In the genomic region with DNA sequence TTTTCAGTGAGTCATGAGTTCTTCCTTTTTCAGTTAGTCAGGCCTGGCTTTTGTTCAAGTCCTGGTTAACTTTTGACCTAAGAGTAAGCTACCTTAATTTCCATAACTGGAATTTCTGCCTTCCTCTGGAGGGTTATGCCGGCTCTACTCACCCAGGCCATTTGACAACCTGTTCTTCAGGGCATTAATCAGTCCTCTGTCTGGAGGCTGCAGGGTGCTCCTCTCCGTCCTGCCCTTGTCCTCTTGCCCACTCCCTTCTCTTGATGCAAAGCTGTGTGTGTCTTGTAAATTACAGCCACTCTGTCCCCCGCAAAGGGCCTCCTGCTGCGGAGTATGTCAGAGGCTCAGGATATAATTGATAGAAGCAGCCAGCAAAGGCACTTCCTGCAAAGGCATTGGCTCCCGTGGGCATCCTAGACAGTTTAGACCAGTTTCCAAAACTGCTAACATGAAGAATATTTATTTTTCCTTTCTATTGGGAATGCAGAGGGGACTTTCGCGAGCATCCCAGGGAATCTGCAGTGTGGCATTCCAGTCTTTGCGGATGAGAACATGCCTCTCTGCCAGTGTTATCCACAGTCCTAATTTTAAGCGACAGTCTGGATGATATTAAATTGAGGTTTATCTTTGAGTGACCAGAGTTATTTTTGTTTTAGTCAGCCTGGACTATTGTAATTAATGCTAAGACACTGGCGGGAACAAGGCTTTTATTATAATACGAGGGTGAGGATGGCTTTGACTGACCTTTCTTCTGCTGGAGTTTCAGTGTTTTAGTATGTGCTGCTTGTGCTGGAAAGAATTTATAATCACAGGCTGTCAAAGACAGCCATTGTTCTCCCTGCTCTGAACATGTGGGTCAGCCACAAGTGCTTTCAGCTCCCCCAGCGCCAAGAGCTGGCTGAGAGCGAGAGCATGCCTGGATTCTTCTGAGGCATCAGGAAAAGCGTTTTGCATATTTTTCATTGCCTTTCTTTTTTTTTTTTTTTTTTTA, we compare ENCODE assay signal across 8 cellular contexts.
A peak's percentile ranks its signal among the peaks of the same experiment; 100 is the strongest.
DNase-seq lines count a peak whose midpoint lies in the region; ATAC-seq and TF ChIP-seq lines count a peak whose summit lies in the region.

No MANE protein-coding gene starts in this region.

- H3K27ac ChIP-seq in cardiac muscle cell = no peak overlapping the region

- H3K4me1 Mint-ChIP-seq in stimulated activated naive CD8-positive, alpha-beta T cell treated with anti-CD3 and anti-CD28 coated beads, Interleukin-15, amount 100 ng/mL, for 72 hours = no peaks in the 10 kb centered on the region

- no peaks in the 10 kb centered on the region for H3K9me3 Mint-ChIP-seq in stimulated activated naive CD8-positive, alpha-beta T cell treated with anti-CD3 and anti-CD28 coated beads, Interleukin-15, amount 100 ng/mL, for 72 hours

- no peak for ATAC-seq in HG03457 (IDR thresholded peaks at IDR 0.05; ENCODE audit: unreplicated experiment)
- no peak for ATAC-seq in stimulated activated naive CD8-positive, alpha-beta T cell treated with anti-CD3 and anti-CD28 coated beads, Interleukin-15, amount 100 ng/mL, for 72 hours

- DNase-seq in ELR (ENCODE audit: low read depth) (peak; percentile 36), SK-N-DZ (ENCODE audit: low spot score) (peak; percentile 21), cardiac muscle cell (ENCODE audit: low read depth in 1 of 2, low spot score in 1 of 2) (peak; percentile 63 to 68), posterior cingulate gyrus (peak; percentile 72 to 96 (median 78)), CD1c-positive myeloid dendritic cell (ENCODE audit: extremely low spot score) (no peak)
- DNase-seq in activated CD4-positive, alpha-beta T cell treated with anti-CD3 and anti-CD28 coated beads, Interleukin-2, amount 50 U/mL, for 1 hour = no peak
- no peak for DNase-seq in stimulated activated naive CD8-positive, alpha-beta T cell treated with anti-CD3 and anti-CD28 coated beads, Interleukin-15, amount 100 ng/mL, for 72 hours

- no peak for TF ChIP-seq CTCF in cardiac muscle cell (IDR thresholded peaks at IDR 0.05; ENCODE audit: low read depth, low read length)

- H3K27ac Mint-ChIP-seq in stimulated activated naive CD8-positive, alpha-beta T cell treated with anti-CD3 and anti-CD28 coated beads, Interleukin-15, amount 100 ng/mL, for 72 hours = peak overlapping the region in 1 of 2 donors; percentile 55

- H3K36me3 ChIP-seq in cardiac muscle cell = no peaks in the 10 kb centered on the region

- H3K27me3 Mint-ChIP-seq in stimulated activated naive CD8-positive, alpha-beta T cell treated with anti-CD3 and anti-CD28 coated beads, Interleukin-15, amount 100 ng/mL, for 72 hours = peaks cover 7% of the 10 kb centered on the region

- H3K4me3 Mint-ChIP-seq in stimulated activated naive CD8-positive, alpha-beta T cell treated with anti-CD3 and anti-CD28 coated beads, Interleukin-15, amount 100 ng/mL, for 72 hours = no peak overlapping the region

- H3K27me3 ChIP-seq in cardiac muscle cell = peaks cover 47% of the 10 kb centered on the region

- H3K4me3 ChIP-seq in cardiac muscle cell = no peak overlapping the region

- H3K4me1 ChIP-seq in cardiac muscle cell (ENCODE audit: low read depth) = peaks cover 11% of the 10 kb centered on the region

- no peaks in the 10 kb centered on the region for H3K9me3 ChIP-seq in cardiac muscle cell (ENCODE audit: low read depth)

- intact Hi-C loops in posterior cingulate gyrus (cut with DNase I) = loop anchor here (1.0 to 2.0 kb wide), 2 partner anchors 247 to 251 kb away; no protein-coding TSS in a partner anchor

Comparison
In these comparisons a context has a peak if more than half of its experiments do, and no peak if none do; other contexts are left out.
1. DNase-seq: peak in ELR (single experiment), SK-N-DZ (single experiment), cardiac muscle cell (2 of 2) and posterior cingulate gyrus (10 of 10); none in CD1c-positive myeloid dendritic cell (single experiment), activated CD4-positive, alpha-beta T cell treated with anti-CD3 and anti-CD28 coated beads, Interleukin-2, amount 50 U/mL, for 1 hour (single experiment) and stimulated activated naive CD8-positive, alpha-beta T cell treated with anti-CD3 and anti-CD28 coated beads, Interleukin-15, amount 100 ng/mL, for 72 hours (0 of 2).